15 cellular contexts compared by ENCODE assay signal in genomic region chr20:12764053-12764452, GRCh38.
A peak's percentile ranks its signal among the peaks of the same experiment; 100 is the strongest.
DNase-seq lines count a peak whose midpoint lies in the region; ATAC-seq and TF ChIP-seq lines count a peak whose summit lies in the region.
"Had no signal": no experiment of that assay in that cellular context is flagged by ENCODE, and none has a peak within 500 bp of the region (broad histone marks: within the 10 kb centered on the region; RNA-seq: fewer than 3 reads in every experiment).

No MANE protein-coding gene starts in this region.

- no peak for TF ChIP-seq POLR2A in uterus (IDR thresholded peaks at IDR 0.05)

- H3K27me3 Mint-ChIP-seq in endodermal cell (ENCODE audit: insufficient read depth), result no peaks in the 10 kb centered on the region
- H3K27me3 Mint-ChIP-seq: CD4-positive, alpha-beta memory T cell had no signal

- no peak overlapping the region for H3K9ac ChIP-seq in endodermal cell (ENCODE audit: extremely low read depth, low read length, poor library complexity, severe bottlenecking)
- H3K9ac ChIP-seq: BLaER1, GM23248 had no signal

- no peaks in the 10 kb centered on the region for H3K36me3 Mint-ChIP-seq in endodermal cell (ENCODE audit: low read depth)
- H3K36me3 Mint-ChIP-seq: CD14-positive monocyte; CD4-positive, alpha-beta memory T cell had no signal

- H3K4me3 Mint-ChIP-seq in endodermal cell, result no peak overlapping the region
- H3K4me3 Mint-ChIP-seq: CD14-positive monocyte; CD4-positive, alpha-beta memory T cell had no signal

- ATAC-seq in GM18520 (IDR thresholded peaks at IDR 0.05; ENCODE audit: unreplicated experiment), result no peak

- peak overlapping the region; percentile 15 for H3K4me2 ChIP-seq in PC-9
- H3K4me2 ChIP-seq: BLaER1 had no signal

- H3K9me3 ChIP-seq in PC-9 (ENCODE audit: insufficient read depth, low read depth) (no peaks in the 10 kb centered on the region), endodermal cell (ENCODE audit: control insufficient read depth, low read length) (no peaks in the 10 kb centered on the region), uterus (no peaks in the 10 kb centered on the region)
- H3K9me3 ChIP-seq: BLaER1 had no signal

- no peaks in the 10 kb centered on the region for H3K79me2 ChIP-seq in PC-9 (ENCODE audit: low read depth)

- H4K20me1 ChIP-seq in PC-9 (ENCODE audit: insufficient read depth), result no peaks in the 10 kb centered on the region
- H4K20me1 ChIP-seq: BLaER1 had no signal

- H3K9me2 ChIP-seq in PC-9 (ENCODE audit: insufficient read depth), result no peaks in the 10 kb centered on the region

- 71 to 78% methylated on average over 5 of the region's 5 CpGs for WGBS in endodermal cell (ENCODE audit: insufficient coverage in 1 of 2, insufficient read length in 1 of 2), 2 experiments

- H3K27me3 ChIP-seq in PC-9 (ENCODE audit: insufficient read depth, low read depth) (0 out of 2 replicates have a peak, but pooled peaks cover 8% of the 10 kb centered on the region), endodermal cell (ENCODE audit: control insufficient read depth, insufficient read depth, low read length, poor library complexity, severe bottlenecking) (no peaks in the 10 kb centered on the region), uterus (no peaks in the 10 kb centered on the region)
- H3K27me3 ChIP-seq: BLaER1 had no signal

- intact Hi-C loops in PC-9 (cut with micrococcal nuclease; ENCODE audit: unreplicated experiment), result no loop called here
- intact Hi-C loops in uterus (cut with DNase I; ENCODE audit: low total_unique reads), result no loop called here

- H3K36me3 ChIP-seq in PC-9 (ENCODE audit: low read depth) (no peaks in the 10 kb centered on the region), endodermal cell (ENCODE audit: control insufficient read depth, insufficient read depth, low read length) (no peaks in the 10 kb centered on the region), uterus (no peaks in the 10 kb centered on the region)
- H3K36me3 ChIP-seq: BLaER1 had no signal

- no peak overlapping the region for H3K27ac Mint-ChIP-seq in endodermal cell
- H3K27ac Mint-ChIP-seq: CD14-positive monocyte; CD4-positive, alpha-beta memory T cell had no signal

- H3K4me3 ChIP-seq in PC-9, result no peak overlapping the region
- H3K4me3 ChIP-seq in endodermal cell (ENCODE audit: low read length), result no peak overlapping the region
- no peak overlapping the region for H3K4me3 ChIP-seq in uterus
- H3K4me3 ChIP-seq: BLaER1, GM23248 had no signal

- no peak overlapping the region for H2AFZ ChIP-seq in PC-9
- H2AFZ ChIP-seq: GM23248 had no signal

- H3K27ac ChIP-seq in PC-9, result no peak overlapping the region
- H3K27ac ChIP-seq in endodermal cell (ENCODE audit: low read depth, low read length), result no peak overlapping the region
- H3K27ac ChIP-seq in uterus, result peak overlapping the region; percentile 33 to 61
- H3K27ac ChIP-seq: BLaER1, GM23248 had no signal

- H3K4me1 ChIP-seq in PC-9 (replicated peaks; ENCODE audit: insufficient read depth) (no peaks in the 10 kb centered on the region), endodermal cell (ENCODE audit: control insufficient read depth, insufficient read depth, low read length) (no peaks in the 10 kb centered on the region), uterus (no peaks in the 10 kb centered on the region)
- H3K4me1 ChIP-seq: BLaER1 had no signal

- no peak for TF ChIP-seq CTCF in PC-9 (conservative IDR thresholded peaks at IDR 0.05)
- no peak for TF ChIP-seq CTCF in endodermal cell (conservative IDR thresholded peaks at IDR 0.05)
- no peak for TF ChIP-seq CTCF in uterus (IDR thresholded peaks at IDR 0.05)

- no TSS peak for BruUV-seq in PC-9 (replicated peaks; lab: Mats Ljungman, UMichigan)

- H3F3A ChIP-seq in PC-9 (ENCODE audit: insufficient read depth, low read depth), result no peaks in the 10 kb centered on the region

- CTCF ChIA-PET in PC-9 (lab: Charles Lee), result no interaction called here

- no peaks in the 10 kb centered on the region for H3K9me3 Mint-ChIP-seq in endodermal cell

- peaks cover 14% of the 10 kb centered on the region for H3K4me1 Mint-ChIP-seq in endodermal cell
- H3K4me1 Mint-ChIP-seq: CD14-positive monocyte; CD4-positive, alpha-beta memory T cell had no signal

- DNase-seq in Daoy (ENCODE audit: low read depth) (peak; percentile 2), PC-9 (no peak), endodermal cell (peak; percentile 62), uterus (no peak), UCSD-AML1 (lab: John Stamatoyannopoulos, UW; ENCODE audit: unreplicated experiment) (no peak)
- DNase-seq in NK-92 treated with Interleukin-12 subunit alpha and Interleukin-12 subunit beta, amount 100 ng/mL, for 24 hours (lab: John Stamatoyannopoulos, UW), result no peak
- DNase-seq: 8988T; CD4-positive, alpha-beta memory T cell; DMS53; DND-41; GM23248; H7 had no signal

- POLR2A ChIA-PET in PC-9 (lab: Charles Lee; ENCODE audit: unreplicated experiment), result no interaction called here

Comparison
In these comparisons a context has a peak if more than half of its experiments do, and no peak if none do; other contexts are left out.
1. DNase-seq: peak in Daoy (single experiment) and endodermal cell (single experiment); none in PC-9 (0 of 2), uterus (0 of 2), UCSD-AML1 (single experiment) and NK-92 treated with Interleukin-12 subunit alpha and Interleukin-12 subunit beta, amount 100 ng/mL, for 24 hours (single experiment).
2. H3K27ac ChIP-seq: peak in uterus (2 of 2); none in PC-9 (single experiment) and endodermal cell (single experiment).